1 cellular context compared by ENCODE assay signal in the genomic region with DNA sequence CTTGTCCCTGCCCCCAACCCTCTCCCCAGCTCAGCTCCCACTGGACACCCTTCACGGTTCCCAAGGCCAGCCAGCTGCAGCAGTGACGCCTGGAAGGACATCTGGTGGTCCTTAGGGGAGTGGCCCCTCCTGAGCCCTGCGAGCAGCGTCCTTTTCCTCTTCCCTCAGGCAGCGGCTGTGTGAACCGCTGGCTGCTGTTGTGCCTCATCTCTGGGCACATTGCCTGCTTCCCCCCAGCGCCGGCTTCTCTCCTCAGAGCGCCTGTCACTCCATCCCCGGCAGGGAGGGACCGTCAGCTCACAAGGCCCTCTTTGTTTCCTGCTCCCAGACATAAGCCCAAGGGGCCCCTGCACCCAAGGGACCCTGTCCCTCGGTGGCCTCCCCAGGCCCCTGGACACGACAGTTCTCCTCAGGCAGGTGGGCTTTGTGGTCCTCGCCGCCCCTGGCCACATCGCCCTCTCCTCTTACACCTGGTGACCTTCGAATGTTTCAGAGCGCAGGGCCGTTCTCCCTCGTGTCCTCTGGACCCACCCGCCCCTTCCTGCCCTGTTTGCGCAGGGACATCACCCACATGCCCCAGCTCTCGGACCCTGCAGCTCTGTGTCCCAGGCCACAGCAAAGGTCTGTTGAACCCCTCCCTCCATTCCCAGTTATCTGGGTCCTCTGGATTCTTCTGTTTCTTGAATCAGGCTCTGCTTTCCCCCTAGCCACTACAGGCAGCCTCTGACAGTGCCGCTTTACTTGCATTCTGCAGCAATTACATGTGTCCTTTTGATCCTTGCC.
A peak's percentile ranks its signal among the peaks of the same experiment; 100 is the strongest.
TF ChIP-seq lines count a peak whose summit lies in the region.

No MANE protein-coding gene starts in this region.

TF ChIP-seq in HepG2, 621 proteins besides CTCF, POLR2A, EP300 and RAD21 (continued from another document and continues in another):
- TF ChIP-seq, protein P1, sequence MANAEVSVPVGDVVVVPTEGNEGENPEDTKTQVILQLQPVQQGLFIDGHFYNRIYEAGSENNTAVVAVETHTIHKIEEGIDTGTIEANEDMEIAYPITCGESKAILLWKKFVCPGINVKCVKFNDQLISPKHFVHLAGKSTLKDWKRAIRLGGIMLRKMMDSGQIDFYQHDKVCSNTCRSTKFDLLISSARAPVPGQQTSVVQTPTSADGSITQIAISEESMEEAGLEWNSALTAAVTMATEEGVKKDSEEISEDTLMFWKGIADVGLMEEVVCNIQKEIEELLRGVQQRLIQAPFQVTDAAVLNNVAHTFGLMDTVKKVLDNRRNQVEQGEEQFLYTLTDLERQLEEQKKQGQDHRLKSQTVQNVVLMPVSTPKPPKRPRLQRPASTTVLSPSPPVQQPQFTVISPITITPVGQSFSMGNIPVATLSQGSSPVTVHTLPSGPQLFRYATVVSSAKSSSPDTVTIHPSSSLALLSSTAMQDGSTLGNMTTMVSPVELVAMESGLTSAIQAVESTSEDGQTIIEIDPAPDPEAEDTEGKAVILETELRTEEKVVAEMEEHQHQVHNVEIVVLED (CRISPR knock-in tag; IDR thresholded peaks at IDR 0.05; ENCODE audit: borderline replicate concordance): peak; percentile 19; the same call in 1 of the 2 replicates
- peak; percentile 47; the same call in 1 of the 2 replicates for TF ChIP-seq ZNF556 (CRISPR knock-in tag; IDR thresholded peaks at IDR 0.05; ENCODE audit: borderline replicate concordance)
- TF ChIP-seq AGO2 (optimal IDR thresholded peaks at IDR 0.05; ENCODE audit: low read depth, low read length): peak; percentile 97
- TF ChIP-seq ZNF460 (CRISPR knock-in tag; IDR thresholded peaks at IDR 0.05; ENCODE audit: borderline replicate concordance): no peak
- TF ChIP-seq DNMT1 (CRISPR knock-in tag; IDR thresholded peaks at IDR 0.05): 0 out of 2 replicates have a peak, but pooled peaks have one; percentile 67
- 0 out of 2 replicates have a peak, but pooled peaks have one; percentile 40 for TF ChIP-seq TCF7 (IDR thresholded peaks at IDR 0.05; ENCODE audit: low read depth)
- 0 out of 2 replicates have a peak, but pooled peaks have one; percentile 38 for TF ChIP-seq TOPORS (CRISPR knock-in tag; IDR thresholded peaks at IDR 0.05)
- TF ChIP-seq BORCS8-MEF2B (CRISPR knock-in tag; IDR thresholded peaks at IDR 0.05): peak; percentile 84; the same call in 1 of the 2 replicates
- peak; percentile 31 for TF ChIP-seq ZNF225 (CRISPR knock-in tag; IDR thresholded peaks at IDR 0.05)
- TF ChIP-seq ZNF234 (CRISPR knock-in tag; conservative IDR thresholded peaks at IDR 0.05): no peak
- peak; percentile 64; the same call in 1 of the 2 replicates for TF ChIP-seq ZNF543 (CRISPR knock-in tag; IDR thresholded peaks at IDR 0.05)
- TF ChIP-seq, protein P2, sequence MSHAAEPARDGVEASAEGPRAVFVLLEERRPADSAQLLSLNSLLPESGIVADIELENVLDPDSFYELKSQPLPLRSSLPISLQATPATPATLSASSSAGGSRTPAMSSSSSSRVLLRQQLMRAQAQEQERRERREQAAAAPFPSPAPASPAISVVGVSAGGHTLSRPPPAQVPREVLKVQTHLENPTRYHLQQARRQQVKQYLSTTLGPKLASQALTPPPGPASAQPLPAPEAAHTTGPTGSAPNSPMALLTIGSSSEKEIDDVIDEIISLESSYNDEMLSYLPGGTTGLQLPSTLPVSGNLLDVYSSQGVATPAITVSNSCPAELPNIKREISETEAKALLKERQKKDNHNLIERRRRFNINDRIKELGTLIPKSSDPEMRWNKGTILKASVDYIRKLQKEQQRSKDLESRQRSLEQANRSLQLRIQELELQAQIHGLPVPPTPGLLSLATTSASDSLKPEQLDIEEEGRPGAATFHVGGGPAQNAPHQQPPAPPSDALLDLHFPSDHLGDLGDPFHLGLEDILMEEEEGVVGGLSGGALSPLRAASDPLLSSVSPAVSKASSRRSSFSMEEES (CRISPR knock-in tag; IDR thresholded peaks at IDR 0.05): peak; percentile 24; the same call in 1 of the 2 replicates
- peak; percentile 49 for TF ChIP-seq ZNF331 (CRISPR knock-in tag; IDR thresholded peaks at IDR 0.05)
- TF ChIP-seq, protein P3, sequence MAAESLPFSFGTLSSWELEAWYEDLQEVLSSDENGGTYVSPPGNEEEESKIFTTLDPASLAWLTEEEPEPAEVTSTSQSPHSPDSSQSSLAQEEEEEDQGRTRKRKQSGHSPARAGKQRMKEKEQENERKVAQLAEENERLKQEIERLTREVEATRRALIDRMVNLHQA (CRISPR knock-in tag; IDR thresholded peaks at IDR 0.05): no peak
- TF ChIP-seq MAFF (IDR thresholded peaks at IDR 0.05; ENCODE audit: low read depth, low read length): no peak
- TF ChIP-seq ZNF124 (CRISPR knock-in tag; IDR thresholded peaks at IDR 0.05): peak; percentile 64; the same call in 1 of the 2 replicates
- peak; percentile 95 for TF ChIP-seq SRSF1 (optimal IDR thresholded peaks at IDR 0.05; ENCODE audit: low read depth, low read length)
- TF ChIP-seq ZNF44 (CRISPR knock-in tag; IDR thresholded peaks at IDR 0.05): peak; percentile 82; the same call in 1 of the 2 replicates
- 0 out of 2 replicates have a peak, but pooled peaks have one; percentile 76 for TF ChIP-seq NFATC3 (CRISPR knock-in tag; IDR thresholded peaks at IDR 0.05)
- no peak for TF ChIP-seq CHD2 (IDR thresholded peaks at IDR 0.05; ENCODE audit: low read depth, low read length)
- TF ChIP-seq, protein P4, sequence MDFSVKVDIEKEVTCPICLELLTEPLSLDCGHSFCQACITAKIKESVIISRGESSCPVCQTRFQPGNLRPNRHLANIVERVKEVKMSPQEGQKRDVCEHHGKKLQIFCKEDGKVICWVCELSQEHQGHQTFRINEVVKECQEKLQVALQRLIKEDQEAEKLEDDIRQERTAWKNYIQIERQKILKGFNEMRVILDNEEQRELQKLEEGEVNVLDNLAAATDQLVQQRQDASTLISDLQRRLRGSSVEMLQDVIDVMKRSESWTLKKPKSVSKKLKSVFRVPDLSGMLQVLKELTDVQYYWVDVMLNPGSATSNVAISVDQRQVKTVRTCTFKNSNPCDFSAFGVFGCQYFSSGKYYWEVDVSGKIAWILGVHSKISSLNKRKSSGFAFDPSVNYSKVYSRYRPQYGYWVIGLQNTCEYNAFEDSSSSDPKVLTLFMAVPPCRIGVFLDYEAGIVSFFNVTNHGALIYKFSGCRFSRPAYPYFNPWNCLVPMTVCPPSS (IDR thresholded peaks at IDR 0.05): no peak
- TF ChIP-seq ZNF30 (CRISPR knock-in tag; IDR thresholded peaks at IDR 0.05): no peak; the same call in 1 of the 2 replicates
- no peak for TF ChIP-seq LCORL (IDR thresholded peaks at IDR 0.05)
- peak; percentile 96 for TF ChIP-seq LCORL (CRISPR knock-in tag; IDR thresholded peaks at IDR 0.05)
- TF ChIP-seq, protein P5, sequence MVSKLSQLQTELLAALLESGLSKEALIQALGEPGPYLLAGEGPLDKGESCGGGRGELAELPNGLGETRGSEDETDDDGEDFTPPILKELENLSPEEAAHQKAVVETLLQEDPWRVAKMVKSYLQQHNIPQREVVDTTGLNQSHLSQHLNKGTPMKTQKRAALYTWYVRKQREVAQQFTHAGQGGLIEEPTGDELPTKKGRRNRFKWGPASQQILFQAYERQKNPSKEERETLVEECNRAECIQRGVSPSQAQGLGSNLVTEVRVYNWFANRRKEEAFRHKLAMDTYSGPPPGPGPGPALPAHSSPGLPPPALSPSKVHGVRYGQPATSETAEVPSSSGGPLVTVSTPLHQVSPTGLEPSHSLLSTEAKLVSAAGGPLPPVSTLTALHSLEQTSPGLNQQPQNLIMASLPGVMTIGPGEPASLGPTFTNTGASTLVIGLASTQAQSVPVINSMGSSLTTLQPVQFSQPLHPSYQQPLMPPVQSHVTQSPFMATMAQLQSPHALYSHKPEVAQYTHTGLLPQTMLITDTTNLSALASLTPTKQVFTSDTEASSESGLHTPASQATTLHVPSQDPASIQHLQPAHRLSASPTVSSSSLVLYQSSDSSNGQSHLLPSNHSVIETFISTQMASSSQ (IDR thresholded peaks at IDR 0.05; ENCODE audit: low read depth): no peak
- TF ChIP-seq, protein P5 (CRISPR knock-in tag; IDR thresholded peaks at IDR 0.05; ENCODE audit: borderline replicate concordance): peak; percentile 71; the same call in 1 of the 2 replicates
- 0 out of 2 replicates have a peak, but pooled peaks have one; percentile 65 for TF ChIP-seq CHD4 (IDR thresholded peaks at IDR 0.05; ENCODE audit: borderline replicate concordance, low read length)
- TF ChIP-seq, protein P6, sequence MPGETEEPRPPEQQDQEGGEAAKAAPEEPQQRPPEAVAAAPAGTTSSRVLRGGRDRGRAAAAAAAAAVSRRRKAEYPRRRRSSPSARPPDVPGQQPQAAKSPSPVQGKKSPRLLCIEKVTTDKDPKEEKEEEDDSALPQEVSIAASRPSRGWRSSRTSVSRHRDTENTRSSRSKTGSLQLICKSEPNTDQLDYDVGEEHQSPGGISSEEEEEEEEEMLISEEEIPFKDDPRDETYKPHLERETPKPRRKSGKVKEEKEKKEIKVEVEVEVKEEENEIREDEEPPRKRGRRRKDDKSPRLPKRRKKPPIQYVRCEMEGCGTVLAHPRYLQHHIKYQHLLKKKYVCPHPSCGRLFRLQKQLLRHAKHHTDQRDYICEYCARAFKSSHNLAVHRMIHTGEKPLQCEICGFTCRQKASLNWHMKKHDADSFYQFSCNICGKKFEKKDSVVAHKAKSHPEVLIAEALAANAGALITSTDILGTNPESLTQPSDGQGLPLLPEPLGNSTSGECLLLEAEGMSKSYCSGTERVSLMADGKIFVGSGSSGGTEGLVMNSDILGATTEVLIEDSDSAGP (CRISPR knock-in tag; IDR thresholded peaks at IDR 0.05; ENCODE audit: borderline replicate concordance): peak; percentile 79
- TF ChIP-seq ZFP41 (CRISPR knock-in tag; IDR thresholded peaks at IDR 0.05; ENCODE audit: borderline replicate concordance): no peak
- TF ChIP-seq ZNF354B (CRISPR knock-in tag; IDR thresholded peaks at IDR 0.05): 0 out of 2 replicates have a peak, but pooled peaks have one; percentile 38
- TF ChIP-seq, protein P7, sequence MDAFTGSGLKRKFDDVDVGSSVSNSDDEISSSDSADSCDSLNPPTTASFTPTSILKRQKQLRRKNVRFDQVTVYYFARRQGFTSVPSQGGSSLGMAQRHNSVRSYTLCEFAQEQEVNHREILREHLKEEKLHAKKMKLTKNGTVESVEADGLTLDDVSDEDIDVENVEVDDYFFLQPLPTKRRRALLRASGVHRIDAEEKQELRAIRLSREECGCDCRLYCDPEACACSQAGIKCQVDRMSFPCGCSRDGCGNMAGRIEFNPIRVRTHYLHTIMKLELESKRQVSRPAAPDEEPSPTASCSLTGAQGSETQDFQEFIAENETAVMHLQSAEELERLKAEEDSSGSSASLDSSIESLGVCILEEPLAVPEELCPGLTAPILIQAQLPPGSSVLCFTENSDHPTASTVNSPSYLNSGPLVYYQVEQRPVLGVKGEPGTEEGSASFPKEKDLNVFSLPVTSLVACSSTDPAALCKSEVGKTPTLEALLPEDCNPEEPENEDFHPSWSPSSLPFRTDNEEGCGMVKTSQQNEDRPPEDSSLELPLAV (CRISPR knock-in tag; conservative IDR thresholded peaks at IDR 0.05; ENCODE audit: low read depth): no peak
- TF ChIP-seq, protein P8, sequence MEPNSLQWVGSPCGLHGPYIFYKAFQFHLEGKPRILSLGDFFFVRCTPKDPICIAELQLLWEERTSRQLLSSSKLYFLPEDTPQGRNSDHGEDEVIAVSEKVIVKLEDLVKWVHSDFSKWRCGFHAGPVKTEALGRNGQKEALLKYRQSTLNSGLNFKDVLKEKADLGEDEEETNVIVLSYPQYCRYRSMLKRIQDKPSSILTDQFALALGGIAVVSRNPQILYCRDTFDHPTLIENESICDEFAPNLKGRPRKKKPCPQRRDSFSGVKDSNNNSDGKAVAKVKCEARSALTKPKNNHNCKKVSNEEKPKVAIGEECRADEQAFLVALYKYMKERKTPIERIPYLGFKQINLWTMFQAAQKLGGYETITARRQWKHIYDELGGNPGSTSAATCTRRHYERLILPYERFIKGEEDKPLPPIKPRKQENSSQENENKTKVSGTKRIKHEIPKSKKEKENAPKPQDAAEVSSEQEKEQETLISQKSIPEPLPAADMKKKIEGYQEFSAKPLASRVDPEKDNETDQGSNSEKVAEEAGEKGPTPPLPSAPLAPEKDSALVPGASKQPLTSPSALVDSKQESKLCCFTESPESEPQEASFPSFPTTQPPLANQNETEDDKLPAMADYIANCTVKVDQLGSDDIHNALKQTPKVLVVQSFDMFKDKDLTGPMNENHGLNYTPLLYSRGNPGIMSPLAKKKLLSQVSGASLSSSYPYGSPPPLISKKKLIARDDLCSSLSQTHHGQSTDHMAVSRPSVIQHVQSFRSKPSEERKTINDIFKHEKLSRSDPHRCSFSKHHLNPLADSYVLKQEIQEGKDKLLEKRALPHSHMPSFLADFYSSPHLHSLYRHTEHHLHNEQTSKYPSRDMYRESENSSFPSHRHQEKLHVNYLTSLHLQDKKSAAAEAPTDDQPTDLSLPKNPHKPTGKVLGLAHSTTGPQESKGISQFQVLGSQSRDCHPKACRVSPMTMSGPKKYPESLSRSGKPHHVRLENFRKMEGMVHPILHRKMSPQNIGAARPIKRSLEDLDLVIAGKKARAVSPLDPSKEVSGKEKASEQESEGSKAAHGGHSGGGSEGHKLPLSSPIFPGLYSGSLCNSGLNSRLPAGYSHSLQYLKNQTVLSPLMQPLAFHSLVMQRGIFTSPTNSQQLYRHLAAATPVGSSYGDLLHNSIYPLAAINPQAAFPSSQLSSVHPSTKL (CRISPR knock-in tag; IDR thresholded peaks at IDR 0.05): peak; percentile 58
- TF ChIP-seq IKZF1 (IDR thresholded peaks at IDR 0.05): no peak
- peak; percentile 81; the same call in 1 of the 2 replicates for TF ChIP-seq RFXAP (CRISPR knock-in tag; IDR thresholded peaks at IDR 0.05; ENCODE audit: borderline replicate concordance)
- 0 out of 2 replicates have a peak, but pooled peaks have one; percentile 50 for TF ChIP-seq REL (CRISPR knock-in tag; conservative IDR thresholded peaks at IDR 0.05)
